8 cellular contexts compared by ENCODE assay signal in genomic region chr19:39390460-39390758, GRCh38. TPM values are rescaled to one million over a fixed set of nuclear protein-coding genes. Genes with fewer than 3 reads are reported as not detected.
DNase-seq lines count a peak whose midpoint lies in the region; ATAC-seq and TF ChIP-seq lines count a peak whose summit lies in the region.

No MANE protein-coding gene starts in this region.

- no peaks in the 10 kb centered on the region for H3K9me3 Mint-ChIP-seq in activated T-helper 17 cell treated with anti-CD3 and anti-CD28 coated beads, Interleukin-2, amount 50 U/mL, for 72 hours

- ATAC-seq in heart right ventricle (peak in 2 of 8 donors; percentile 8 to 19), Right ventricle myocardium superior (ENCODE audit: poor library complexity) (no peak), gastrocnemius medialis (peak; percentile 11 to 17)
- no peak for ATAC-seq in activated T-helper 17 cell treated with anti-CD3 and anti-CD28 coated beads, Interleukin-2, amount 50 U/mL, for 72 hours (replicated peaks)

- in situ Hi-C loops in gastrocnemius medialis (cut with MboI; ENCODE audit: low sequenced_read_pairs in 4 of 4) = loop anchor here in 1 of 4 donors (10.0 kb wide), 1 partner anchor 46 kb away; the partner anchor contains the start of gene SAMD4B

- peak in 1 of 2 donors; percentile 67 for DNase-seq in heart right ventricle
- DNase-seq in Right ventricle myocardium superior = no peak
- peak; percentile 82 for DNase-seq in germinal center (ENCODE audit: low spot score)
- peak in 1 of 2 donors; percentile 60 for DNase-seq in gastrocnemius medialis
- DNase-seq in HCEC 1CT = no peak
- no peak for DNase-seq in iPS-NIHi11 (ENCODE audit: low spot score)
- DNase-seq in NCI-H187 (lab: John Stamatoyannopoulos, UW) = no peak

- H3K36me3 ChIP-seq in heart right ventricle = peaks cover 0 to 75% (median 46%) of the 10 kb centered on the region in 9 donors
- H3K36me3 ChIP-seq in gastrocnemius medialis = peaks cover 0 to 61% of the 10 kb centered on the region in 2 donors

- WGBS in heart right ventricle, 2 donors = 0 to 1% methylated on average over 11 of the region's 11 CpGs

- no peak for TF ChIP-seq CTCF in heart right ventricle (IDR thresholded peaks at IDR 0.05)
- no peak for TF ChIP-seq CTCF in gastrocnemius medialis (IDR thresholded peaks at IDR 0.05 in 4 of 5, conservative IDR thresholded peaks at IDR 0.05 in 1 of 5)

- intact Hi-C loops in heart right ventricle (cut with DNase I) = loop anchor here in 3 of 10 donors (1.0 to 5.0 kb wide), 4 partner anchors 48 to 54 kb away; partner anchors contain the start of genes SAMD4B (in 2 of the 3) and SUPT5H (in 1 of the 3)
- intact Hi-C loops in Right ventricle myocardium superior (cut with DNase I) = no loop called here
- intact Hi-C loops in gastrocnemius medialis (cut with DNase I; ENCODE audit: low total_unique reads) = loop anchor here (1.0 to 5.0 kb wide), 2 partner anchors 42 to 55 kb away; partner anchors contain the start of gene SUPT5H

- H3K4me1 Mint-ChIP-seq in activated T-helper 17 cell treated with anti-CD3 and anti-CD28 coated beads, Interleukin-2, amount 50 U/mL, for 72 hours = peaks cover 5% of the 10 kb centered on the region

- peak overlapping the region; percentile 94 to 100 (median 98) for H3K27ac ChIP-seq in heart right ventricle
- H3K27ac ChIP-seq in gastrocnemius medialis = peak overlapping the region; percentile 92 to 99 (median 97)

- H3K27me3 Mint-ChIP-seq in activated T-helper 17 cell treated with anti-CD3 and anti-CD28 coated beads, Interleukin-2, amount 50 U/mL, for 72 hours = no peaks in the 10 kb centered on the region

- H3K27ac Mint-ChIP-seq in activated T-helper 17 cell treated with anti-CD3 and anti-CD28 coated beads, Interleukin-2, amount 50 U/mL, for 72 hours = peak overlapping the region; percentile 99

- H3K36me3 Mint-ChIP-seq in activated T-helper 17 cell treated with anti-CD3 and anti-CD28 coated beads, Interleukin-2, amount 50 U/mL, for 72 hours (ENCODE audit: low read depth) = peaks cover 98% of the 10 kb centered on the region

- H3K27me3 ChIP-seq in heart right ventricle = no peaks in the 10 kb centered on the region
- no peaks in the 10 kb centered on the region for H3K27me3 ChIP-seq in gastrocnemius medialis

- H3K4me3 ChIP-seq in heart right ventricle (peak overlapping the region; percentile 66 to 99 (median 94)), gastrocnemius medialis (peak overlapping the region; percentile 62 to 94 (median 88))

- H3K4me3 Mint-ChIP-seq in activated T-helper 17 cell treated with anti-CD3 and anti-CD28 coated beads, Interleukin-2, amount 50 U/mL, for 72 hours = peak overlapping the region; percentile 100

- TF ChIP-seq POLR2A in gastrocnemius medialis (IDR thresholded peaks at IDR 0.05) = no peak

- no peaks in the 10 kb centered on the region for H3K9me3 ChIP-seq in heart right ventricle
- H3K9me3 ChIP-seq in gastrocnemius medialis = no peaks in the 10 kb centered on the region

- peaks cover 12 to 27% (median 24%) of the 10 kb centered on the region in 9 donors for H3K4me1 ChIP-seq in heart right ventricle
- H3K4me1 ChIP-seq in gastrocnemius medialis = peaks cover 17 to 20% of the 10 kb centered on the region in 2 donors

RNA-seq across cellular contexts. Expression of gene PAF1, which starts 0.5 kb away (rescaled TPM):
- 10 to 100 TPM; 34.3 to 46.4 (median 38.8) TPM for total RNA-seq in heart right ventricle
- polyA plus RNA-seq in heart right ventricle = 10 to 100 TPM; 24.1 to 48.2 TPM
- total RNA-seq in Right ventricle myocardium superior = 32.0 TPM
- 10 to 100 TPM; 46.6 to 58.6 TPM for total RNA-seq in activated T-helper 17 cell treated with anti-CD3 and anti-CD28 coated beads, Interleukin-2, amount 50 U/mL, for 72 hours
- 10 to 100 TPM; 48.1 to 65.3 (median 50.2) TPM for total RNA-seq in gastrocnemius medialis

RNA-seq across cellular contexts. Expression of gene MED29, which starts 0.8 kb away (rescaled TPM):
- total RNA-seq in heart right ventricle = 10 to 100 TPM; 22.9 to 32.3 (median 27.1) TPM
- 10 to 100 TPM; 16.2 to 30.8 TPM for polyA plus RNA-seq in heart right ventricle
- total RNA-seq in Right ventricle myocardium superior = 22.1 TPM
- 10 to 100 TPM; 24.6 to 27.7 TPM for total RNA-seq in activated T-helper 17 cell treated with anti-CD3 and anti-CD28 coated beads, Interleukin-2, amount 50 U/mL, for 72 hours
- 10 to 100 TPM; 25.5 to 48.1 (median 37.7) TPM for total RNA-seq in gastrocnemius medialis

RNA-seq across cellular contexts. Expression of gene ZFP36, which starts 16.2 kb away (rescaled TPM):
- total RNA-seq in heart right ventricle (100 to 1,000 TPM in 2 of 10 donors, 10 to 100 TPM in 8; 22.8 to 194 (median 48.1) TPM), Right ventricle myocardium superior (44.9 TPM), gastrocnemius medialis (100 to 1,000 TPM in 2 of 4 donors, 10 to 100 TPM in 2; 72.2 to 202 (median 132) TPM)
- polyA plus RNA-seq in heart right ventricle = 10 to 100 TPM; 60.2 to 63.2 TPM
- 100 to 1,000 TPM in 1 of 2 donors, 10 to 100 TPM in 1; 67.4 to 265 TPM for total RNA-seq in activated T-helper 17 cell treated with anti-CD3 and anti-CD28 coated beads, Interleukin-2, amount 50 U/mL, for 72 hours

RNA-seq across cellular contexts. Expression of gene PLEKHG2, which starts 22.1 kb away (rescaled TPM):
- 10 to 100 TPM in 9 of 10 donors, 1 to 10 TPM in 1; 8.3 to 23.1 (median 15.1) TPM for total RNA-seq in heart right ventricle
- polyA plus RNA-seq in heart right ventricle = 10 to 100 TPM in 1 of 2 donors, 1 to 10 TPM in 1; 6.9 to 22.7 TPM
- 9.0 TPM for total RNA-seq in Right ventricle myocardium superior
- total RNA-seq in activated T-helper 17 cell treated with anti-CD3 and anti-CD28 coated beads, Interleukin-2, amount 50 U/mL, for 72 hours = 10 to 100 TPM; 51.2 to 69.4 TPM
- 1 to 10 TPM; 1.3 to 3.6 (median 3.3) TPM for total RNA-seq in gastrocnemius medialis

RNA-seq across cellular contexts. Expression of gene RPS16, which starts 45.3 kb away (rescaled TPM):
- total RNA-seq in heart right ventricle = 1,000 to 10,000 TPM in 7 of 10 donors, 100 to 1,000 TPM in 3; 936 to 1,726 (median 1,424) TPM
- polyA plus RNA-seq in heart right ventricle = 1,000 to 10,000 TPM in 1 of 2 donors, 100 to 1,000 TPM in 1; 974 to 3,280 TPM
- total RNA-seq in Right ventricle myocardium superior = 1,176 TPM
- 1,000 to 10,000 TPM; 2,984 to 3,090 TPM for total RNA-seq in activated T-helper 17 cell treated with anti-CD3 and anti-CD28 coated beads, Interleukin-2, amount 50 U/mL, for 72 hours
- 1,000 to 10,000 TPM; 1,066 to 1,636 (median 1,467) TPM for total RNA-seq in gastrocnemius medialis

Comparison
In these comparisons a context has a peak if more than half of its experiments do, and no peak if none do; other contexts are left out.
1. ATAC-seq: peak in gastrocnemius medialis (2 of 2); none in Right ventricle myocardium superior (single experiment) and activated T-helper 17 cell treated with anti-CD3 and anti-CD28 coated beads, Interleukin-2, amount 50 U/mL, for 72 hours (single experiment).